22 cellular contexts compared by ENCODE assay signal in the genomic region with DNA sequence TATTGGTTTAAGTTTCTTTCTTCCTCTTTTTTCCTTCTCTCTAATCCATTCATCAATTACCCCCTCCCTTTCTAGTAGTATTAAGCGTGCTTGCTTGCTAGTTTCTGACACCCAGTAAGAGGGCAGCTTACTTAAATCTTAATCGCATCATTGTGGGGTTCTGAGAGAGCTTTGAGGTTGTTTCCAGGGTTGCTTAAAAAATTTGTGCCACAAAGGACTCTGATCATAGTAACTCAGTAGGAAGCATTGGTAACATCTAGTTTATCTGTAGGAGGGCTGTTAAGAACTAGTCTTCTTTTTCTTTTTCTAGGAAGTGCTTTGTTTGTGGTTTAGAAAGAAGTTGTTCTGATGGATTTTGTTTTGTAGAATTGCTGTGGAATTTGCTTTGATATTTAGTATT. TPM values are rescaled to one million over a fixed set of nuclear protein-coding genes. Genes with fewer than 3 reads are reported as not detected.
DNase-seq lines count a peak whose midpoint lies in the region; ATAC-seq, FAIRE-seq and TF ChIP-seq lines count a peak whose summit lies in the region.
"Had no signal": no experiment of that assay in that cellular context is flagged by ENCODE, and none has a peak within 500 bp of the region (broad histone marks: within the 10 kb centered on the region; RNA-seq: fewer than 3 reads in every experiment).

No MANE protein-coding gene starts in this region.

- peaks cover 29% of the 10 kb centered on the region for H3K4me1 Mint-ChIP-seq in activated T-helper 2 cell treated with anti-CD3 and anti-CD28 coated beads, Interferon-gamma antibody, Interleukin-2, Interleukin-4, amounts not matched to agents 10 μg/mL and 5 μg/mL and 100 μg/mL, durations not matched to agents 14 hours and 24 hours and 36 hours (ENCODE audit: low read depth)
- H3K4me1 Mint-ChIP-seq in activated naive CD4-positive, alpha-beta T cell treated with anti-CD3 and anti-CD28 coated beads for 36 hours (ENCODE audit: low read depth) = peaks cover 19% of the 10 kb centered on the region

- intact Hi-C loops in activated T-helper 2 cell treated with anti-CD3 and anti-CD28 coated beads, Interferon-gamma antibody, Interleukin-2, Interleukin-4, amounts not matched to agents 10 μg/mL and 5 μg/mL and 100 μg/mL, durations not matched to agents 14 hours and 24 hours and 36 hours (cut with micrococcal nuclease) = loop anchor here (5.0 to 10.0 kb wide), 2 partner anchors 126 to 172 kb away; a partner anchor contains a TSS
- intact Hi-C loops in posterior cingulate gyrus (cut with DNase I) = no loop called here
- intact Hi-C loops in psoas muscle (cut with DNase I) = no loop called here
- intact Hi-C loops in activated naive CD4-positive, alpha-beta T cell treated with anti-CD3 and anti-CD28 coated beads for 36 hours (cut with micrococcal nuclease) = no loop called here

- H3K27me3 ChIP-seq in HUES64 (ENCODE audit: insufficient read depth, low read length) (peaks cover 52% of the 10 kb centered on the region), psoas muscle (ENCODE audit: insufficient read depth in 3 of 3, low read length in 2 of 3) (no peaks in the 10 kb centered on the region)
- H3K27me3 ChIP-seq: foreskin keratinocyte had no signal

- H3K27ac ChIP-seq in HUES64 (ENCODE audit: low read depth, low read length) = 0 out of 2 replicates have a peak overlapping the region, but pooled peaks have one; percentile 16
- no peak overlapping the region for H3K27ac ChIP-seq in psoas muscle
- H3K27ac ChIP-seq: foreskin keratinocyte had no signal

- H3K9me3 ChIP-seq in HUES64 (ENCODE audit: insufficient read depth, low read depth, low read length) (peaks cover 21% of the 10 kb centered on the region), psoas muscle (no peaks in the 10 kb centered on the region)

- no peak overlapping the region for H3K9ac ChIP-seq in HUES64 (ENCODE audit: low read depth, low read length)

- H3K36me3 ChIP-seq in HUES64 (ENCODE audit: insufficient read depth, low read length) = peaks cover 14% of the 10 kb centered on the region; the same call in 1 of the 2 replicates
- H3K36me3 ChIP-seq in psoas muscle (ENCODE audit: insufficient read depth in 1 of 2, low read depth in 1 of 2) = no peaks in the 10 kb centered on the region

- DNase-seq in GM12892 (ENCODE audit: insufficient read length) (no peak), iPS-NIHi7 (ENCODE audit: extremely low spot score) (peak; percentile 37), T1000 (lab: John Stamatoyannopoulos, UW) (no peak), posterior cingulate gyrus (no peak), psoas muscle (no peak)
- no peak for DNase-seq in activated T-helper 2 cell treated with anti-CD3 and anti-CD28 coated beads, Interferon-gamma antibody, Interleukin-2, Interleukin-4, amounts not matched to agents 10 μg/mL and 5 μg/mL and 100 μg/mL, durations not matched to agents 14 hours and 24 hours and 36 hours (ENCODE audit: low spot score)
- DNase-seq in activated naive CD4-positive, alpha-beta T cell treated with anti-CD3 and anti-CD28 coated beads for 36 hours = no peak
- DNase-seq: activated CD4-positive, alpha-beta T cell treated with anti-CD3 and anti-CD28 coated beads, Interleukin-2, amount 50 U/mL, for 48 hours; CD4-positive, alpha-beta memory T cell; cerebellar nuclear complex; DMS153; effector CD4-positive, alpha-beta T cell; foreskin keratinocyte; Karpas-422; kidney glomerular epithelial cell; NCI-H187; NCI-H69; right cardiac atrium; stimulated activated CD4-positive, alpha-beta T cell treated with anti-CD3 and anti-CD28 coated beads, Interleukin-12 subunit alpha, Interleukin-12 subunit beta, amount 100 ng/mL, for 4 hours had no signal

- peak; percentile 82 for FAIRE-seq in GM12892 (lab: Jason Lieb, UNC)

- peaks cover 39% of the 10 kb centered on the region for H3K4me1 ChIP-seq in HUES64 (ENCODE audit: insufficient read depth, low read length)
- no peaks in the 10 kb centered on the region for H3K4me1 ChIP-seq in psoas muscle
- H3K4me1 ChIP-seq: foreskin keratinocyte had no signal

- peak overlapping the region; percentile 66 for H3K27ac Mint-ChIP-seq in activated T-helper 2 cell treated with anti-CD3 and anti-CD28 coated beads, Interferon-gamma antibody, Interleukin-2, Interleukin-4, amounts not matched to agents 10 μg/mL and 5 μg/mL and 100 μg/mL, durations not matched to agents 14 hours and 24 hours and 36 hours
- H3K27ac Mint-ChIP-seq in activated naive CD4-positive, alpha-beta T cell treated with anti-CD3 and anti-CD28 coated beads for 36 hours = no peak overlapping the region
- H3K27ac Mint-ChIP-seq: type B pancreatic cell had no signal

- peak overlapping the region; percentile 20 for H3K4me3 Mint-ChIP-seq in activated T-helper 2 cell treated with anti-CD3 and anti-CD28 coated beads, Interferon-gamma antibody, Interleukin-2, Interleukin-4, amounts not matched to agents 10 μg/mL and 5 μg/mL and 100 μg/mL, durations not matched to agents 14 hours and 24 hours and 36 hours (ENCODE audit: low read depth)
- H3K4me3 Mint-ChIP-seq in activated naive CD4-positive, alpha-beta T cell treated with anti-CD3 and anti-CD28 coated beads for 36 hours = no peak overlapping the region
- H3K4me3 Mint-ChIP-seq: type B pancreatic cell had no signal

- peaks cover 45% of the 10 kb centered on the region for H3K36me3 Mint-ChIP-seq in activated T-helper 2 cell treated with anti-CD3 and anti-CD28 coated beads, Interferon-gamma antibody, Interleukin-2, Interleukin-4, amounts not matched to agents 10 μg/mL and 5 μg/mL and 100 μg/mL, durations not matched to agents 14 hours and 24 hours and 36 hours (ENCODE audit: low read depth)
- peaks cover 21% of the 10 kb centered on the region for H3K36me3 Mint-ChIP-seq in activated naive CD4-positive, alpha-beta T cell treated with anti-CD3 and anti-CD28 coated beads for 36 hours (ENCODE audit: low read depth)

- 3% methylated on average over 2 of the region's 2 CpGs for WGBS in HUES64
- 73 to 80% (median 74%) methylated on average over 2 of the region's 2 CpGs for WGBS in psoas muscle, 3 donors

- no peak for ATAC-seq in psoas muscle
- ATAC-seq: activated naive CD4-positive, alpha-beta T cell treated with anti-CD3 and anti-CD28 coated beads, Interleukin-2, amount 50 U/mL, for 72 hours; foreskin keratinocyte; right cardiac atrium had no signal

- peaks cover 12% of the 10 kb centered on the region for H3K9me3 Mint-ChIP-seq in activated T-helper 2 cell treated with anti-CD3 and anti-CD28 coated beads, Interferon-gamma antibody, Interleukin-2, Interleukin-4, amounts not matched to agents 10 μg/mL and 5 μg/mL and 100 μg/mL, durations not matched to agents 14 hours and 24 hours and 36 hours
- no peaks in the 10 kb centered on the region for H3K9me3 Mint-ChIP-seq in activated naive CD4-positive, alpha-beta T cell treated with anti-CD3 and anti-CD28 coated beads for 36 hours
- H3K9me3 Mint-ChIP-seq: type B pancreatic cell had no signal

- CTCF ChIA-PET in activated naive CD4-positive, alpha-beta T cell treated with anti-CD3 and anti-CD28 coated beads for 36 hours (lab: Charles Lee) = interaction anchor here (1.8 kb wide), 1 partner anchor 14 kb away, joined by 5 read pairs; no protein-coding TSS in a partner anchor

- TF ChIP-seq POLR2A in GM12892 (IDR thresholded peaks at IDR 0.05; ENCODE audit: low read depth, low read length) = no peak

- H3K4me3 ChIP-seq in HUES64 (ENCODE audit: low read length) (peak overlapping the region; percentile 20; the same call in 1 of the 2 replicates), psoas muscle (no peak overlapping the region)

- no peaks in the 10 kb centered on the region for H3K27me3 Mint-ChIP-seq in activated T-helper 2 cell treated with anti-CD3 and anti-CD28 coated beads, Interferon-gamma antibody, Interleukin-2, Interleukin-4, amounts not matched to agents 10 μg/mL and 5 μg/mL and 100 μg/mL, durations not matched to agents 14 hours and 24 hours and 36 hours (ENCODE audit: low read depth)
- no peaks in the 10 kb centered on the region for H3K27me3 Mint-ChIP-seq in activated naive CD4-positive, alpha-beta T cell treated with anti-CD3 and anti-CD28 coated beads for 36 hours (ENCODE audit: low read depth)
- H3K27me3 Mint-ChIP-seq: CD4-positive, alpha-beta memory T cell; type B pancreatic cell had no signal

- TF ChIP-seq CTCF in psoas muscle (IDR thresholded peaks at IDR 0.05) = no peak

RNA-seq across cellular contexts. Expression of a gene that starts 45.3 kb away (rescaled TPM):
- polyA plus RNA-seq in GM12892 (2012; ENCODE audit: missing spikeins) = 19.3 TPM
- 40.0 TPM for polyA plus RNA-seq in HUES64 (2013, experiment 1 of 2)
- polyA plus RNA-seq in HUES64 (2013, experiment 2 of 2) = 32.6 TPM
- 39.7 and 40.2 TPM in 2 replicates for total RNA-seq in activated T-helper 2 cell treated with anti-CD3 and anti-CD28 coated beads, Interferon-gamma antibody, Interleukin-2, Interleukin-4, amounts not matched to agents 10 μg/mL and 5 μg/mL and 100 μg/mL, durations not matched to agents 14 hours and 24 hours and 36 hours
- total RNA-seq in psoas muscle = 10 to 100 TPM in 3 of 4 donors, 1 to 10 TPM in 1; 9.4 to 26.6 (median 16.2) TPM
- 1 to 10 TPM; 4.1 to 6.3 (median 5.6) TPM for polyA plus RNA-seq in psoas muscle
- 10 to 100 TPM; 21.8 to 24.8 TPM for total RNA-seq in activated naive CD4-positive, alpha-beta T cell treated with anti-CD3 and anti-CD28 coated beads for 36 hours
